In genomic region chr1:2928733-2929325, GRCh38 we compare ENCODE assay signal across 24 cellular contexts.
"Had no signal": no experiment of that assay in that cellular context is flagged by ENCODE, and none has a peak within 500 bp of the region (broad histone marks: within the 10 kb centered on the region; RNA-seq: fewer than 3 reads in every experiment).

No MANE protein-coding gene starts in this region.

- DNase-seq: activated CD4-positive, alpha-beta T cell treated with anti-CD3 and anti-CD28 coated beads for 1 hour; activated CD4-positive, alpha-beta T cell treated with anti-CD3 and anti-CD28 coated beads, Interleukin-2, amount 10 ng/mL, durations not matched to agents 7 days and 5 days; activated CD8-positive, alpha-beta T cell treated with anti-CD3 and anti-CD28 coated beads for 36 hours; activated gamma-delta T cell treated with Interleukin-2 at 50 U/mL for 16 hours; activated naive CD4-positive, alpha-beta T cell treated with anti-CD3 and anti-CD28 coated beads, Interleukin-2, amount 50 U/mL, for 16 hours; activated T-cell treated with anti-CD3 and anti-CD28 coated beads, Interleukin-2, amount 50 U/mL, for 4 hours; effector memory CD8-positive, alpha-beta T cell; erythroblast; gastrocnemius medialis; left colon; naive B cell; nephron progenitor cell; psoas muscle; sigmoid colon; small intestine; stimulated activated CD4-positive, alpha-beta T cell treated with anti-CD3 and anti-CD28 coated beads, Interleukin-1b, Interleukin-23, amount 100 ng/mL, for 48 hours; stimulated activated CD4-positive, alpha-beta T cell treated with anti-CD3 and anti-CD28 coated beads, Interleukin-4, amount 100 ng/mL, for 4 hours; stimulated activated naive B cell treated with anti-CD40 and anti-IgM and Interleukin-4, amounts not matched to agents 10 μg/mL and 1 μg/mL and 100 μg/mL, for 72 hours; stomach; T-helper 2 cell had no signal

- H3K27me3 ChIP-seq: hepatocyte, pancreas had no signal

- H3K27ac ChIP-seq: gastrocnemius medialis, hepatocyte, pancreas, psoas muscle, sigmoid colon, stomach, tibial nerve had no signal

- H3K4me3 ChIP-seq: coronary artery, gastrocnemius medialis, hepatocyte, pancreas, psoas muscle, sigmoid colon, stomach, tibial nerve had no signal

- H3K4me1 ChIP-seq: gastrocnemius medialis, pancreas, psoas muscle, sigmoid colon, stomach had no signal

- H3K36me3 ChIP-seq: gastrocnemius medialis, pancreas, sigmoid colon, stomach, tibial nerve had no signal

- H3K9me3 ChIP-seq: gastrocnemius medialis, pancreas, psoas muscle, sigmoid colon had no signal
